Comparison of ENCODE assay signal across 8 cellular contexts in the genomic region with DNA sequence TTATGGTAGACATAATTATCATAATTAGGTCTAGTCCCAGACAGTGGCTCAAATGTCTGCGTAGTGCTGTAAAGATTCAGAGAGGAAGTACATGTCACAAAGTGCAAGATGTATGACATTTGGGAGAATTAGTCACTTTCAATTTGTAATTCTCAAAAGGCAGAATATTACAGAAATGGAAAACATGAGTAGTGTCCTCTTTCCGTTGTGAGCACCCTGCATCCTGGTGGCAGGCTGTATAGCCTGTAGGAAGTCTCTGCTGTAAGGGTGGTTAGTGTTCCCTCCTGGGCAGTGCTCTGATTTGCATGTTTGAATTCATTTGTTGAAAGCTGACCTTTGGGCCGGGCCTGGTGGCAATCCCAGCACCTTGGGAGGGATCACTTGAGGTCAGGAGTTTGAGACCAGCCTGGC. TPM values are rescaled to one million over a fixed set of nuclear protein-coding genes. Genes with fewer than 3 reads are reported as not detected.
DNase-seq lines count a peak whose midpoint lies in the region; ATAC-seq and TF ChIP-seq lines count a peak whose summit lies in the region.

No MANE protein-coding gene starts in this region.

- H3K36me3 ChIP-seq in GM06990 (ENCODE audit: control insufficient read depth, insufficient read depth, low read length) (no peaks in the 10 kb centered on the region), body of pancreas (replicated peaks in 1 of 2; ENCODE audit: insufficient read depth in 1 of 2, low read depth in 2 of 2) (no peaks in the 10 kb centered on the region), HAP-1 (replicated peaks) (no peaks in the 10 kb centered on the region)

- intact Hi-C loops in body of pancreas (cut with DNase I) = no loop called here

- TF ChIP-seq CTCF in GM06990 (IDR thresholded peaks at IDR 0.05; ENCODE audit: insufficient read depth, low read length, poor library complexity, severe bottlenecking) (no peak), astrocyte of the spinal cord (IDR thresholded peaks at IDR 0.05; ENCODE audit: low read depth, low read length) (no peak), body of pancreas (IDR thresholded peaks at IDR 0.05) (no peak)

- H3K9me3 ChIP-seq in body of pancreas = no peaks in the 10 kb centered on the region
- no peaks in the 10 kb centered on the region for H3K9me3 ChIP-seq in HAP-1

- DNase-seq in GM06990 (ENCODE audit: extremely low read depth, insufficient read length) (peak; percentile 56), astrocyte of the spinal cord (ENCODE audit: low read depth, low spot score) (peak; percentile 22), body of pancreas (no peak), HAP-1 (ENCODE audit: low spot score in 2 of 2) (no peak), iPS-NIHi7 (ENCODE audit: extremely low spot score) (no peak), NCI-H2227 treated with DMSO at 0.1 percent for 48 hours (lab: John Stamatoyannopoulos, UW) (no peak)

- H3K27me3 ChIP-seq in GM06990 (replicated peaks; ENCODE audit: control insufficient read depth, insufficient read depth, low read length) = no peaks in the 10 kb centered on the region
- no peaks in the 10 kb centered on the region for H3K27me3 ChIP-seq in body of pancreas
- H3K27me3 ChIP-seq in HAP-1 (ENCODE audit: low read depth) = no peaks in the 10 kb centered on the region

- no peaks in the 10 kb centered on the region for H3K4me1 ChIP-seq in body of pancreas
- H3K4me1 ChIP-seq in HAP-1 = no peaks in the 10 kb centered on the region

- ATAC-seq in GM19438 (IDR thresholded peaks at IDR 0.05; ENCODE audit: low read depth, unreplicated experiment) (peak; percentile 89), HG03175 (IDR thresholded peaks at IDR 0.05; ENCODE audit: unreplicated experiment) (peak; percentile 87), body of pancreas (no peak)

- H3K27ac ChIP-seq in body of pancreas = peak overlapping the region in 1 of 4 donors; percentile 10

- WGBS in body of pancreas, 2 donors = 64 to 66% methylated on average over 3 of the region's 3 CpGs

- in situ Hi-C loops in astrocyte of the spinal cord (cut with HindIII; ENCODE audit: low sequenced_read_pairs) (no loop called here), HAP-1 (cut with MboI; ENCODE audit: low sequenced_read_pairs) (no loop called here)

- H3K4me3 ChIP-seq in GM06990 (replicated peaks; ENCODE audit: low read depth, low read length) (no peak overlapping the region), astrocyte of the spinal cord (ENCODE audit: low read depth, low read length) (no peak overlapping the region), body of pancreas (no peak overlapping the region), HAP-1 (no peak overlapping the region)

- TF ChIP-seq POLR2A in body of pancreas (IDR thresholded peaks at IDR 0.05) = no peak

RNA-seq across cellular contexts. Expression of gene CDK14, which starts 17.0 kb away (rescaled TPM):
- total RNA-seq in body of pancreas = 10 to 100 TPM; 21.8 to 35.6 TPM

Comparison
In these comparisons a context has a peak if more than half of its experiments do, and no peak if none do; other contexts are left out.
1. DNase-seq: peak in GM06990 (single experiment) and astrocyte of the spinal cord (single experiment); none in body of pancreas (0 of 4), HAP-1 (0 of 2), iPS-NIHi7 (single experiment) and NCI-H2227 treated with DMSO at 0.1 percent for 48 hours (single experiment).